ENCODE assay signal across 7 cellular contexts in genomic region chr18:48902023-48902855, GRCh38. TPM values are rescaled to one million over a fixed set of nuclear protein-coding genes. Genes with fewer than 3 reads are reported as not detected.
A peak's percentile ranks its signal among the peaks of the same experiment; 100 is the strongest.
DNase-seq lines count a peak whose midpoint lies in the region; ATAC-seq, FAIRE-seq and TF ChIP-seq lines count a peak whose summit lies in the region.

No MANE protein-coding gene starts in this region.

- peaks cover 3% of the 10 kb centered on the region for H3K9me3 ChIP-seq in osteoblast (ENCODE audit: low read depth, low read length)

- ATAC-seq in GM21576 (IDR thresholded peaks at IDR 0.05; ENCODE audit: unreplicated experiment): no peak

- DNase-seq in HTR-8/SVneo (ENCODE audit: insufficient read length, low spot score) (peak; percentile 74), RPMI7951 (ENCODE audit: low read depth) (peak; percentile 65), fibroblast of the aortic adventitia (ENCODE audit: low read depth) (peak; percentile 95), osteoblast (ENCODE audit: insufficient read length, low spot score, missing footprints) (peak; percentile 98), GM13976 (ENCODE audit: low spot score) (no peak), foreskin melanocyte (no peak)

- FAIRE-seq in HTR-8/SVneo (lab: Jason Lieb, UNC): peak; percentile 83

- H3K27me3 ChIP-seq in osteoblast (ENCODE audit: insufficient read depth, low read length): no peaks in the 10 kb centered on the region

- H3K79me2 ChIP-seq in osteoblast (ENCODE audit: insufficient read depth, low read length): no peaks in the 10 kb centered on the region

- TF ChIP-seq CTCF in fibroblast of the aortic adventitia (IDR thresholded peaks at IDR 0.05; ENCODE audit: insufficient read depth, low read length): no peak
- TF ChIP-seq CTCF in osteoblast (IDR thresholded peaks at IDR 0.05; ENCODE audit: extremely low read depth, low read depth, low read length): no peak
- TF ChIP-seq CTCF in GM13976 (IDR thresholded peaks at IDR 0.05; ENCODE audit: borderline replicate concordance, control extremely low read depth, extremely low read depth, insufficient read depth, missing control alignments): no peak

- in situ Hi-C loops in GM13976 (cut with MboI; ENCODE audit: low sequenced_read_pairs, unreplicated experiment): no loop called here

- H3K4me2 ChIP-seq in osteoblast (ENCODE audit: insufficient read depth, low read length): peak overlapping the region; percentile 67

- H3K27ac ChIP-seq in osteoblast (ENCODE audit: low read depth, low read length): peak overlapping the region; percentile 99

- no peak overlapping the region for H3K4me3 ChIP-seq in fibroblast of the aortic adventitia (ENCODE audit: low read depth, low read length)
- H3K4me3 ChIP-seq in osteoblast (ENCODE audit: insufficient read depth, low read length): peak overlapping the region; percentile 34

- H2AFZ ChIP-seq in osteoblast (ENCODE audit: low read length): peak overlapping the region; percentile 77

- no peaks in the 10 kb centered on the region for H4K20me1 ChIP-seq in osteoblast (ENCODE audit: insufficient read depth, low read length)

- H3K4me1 ChIP-seq in osteoblast (ENCODE audit: insufficient read depth, low read length): peaks cover 40% of the 10 kb centered on the region

- H3K36me3 ChIP-seq in osteoblast (ENCODE audit: insufficient read depth, low read length): no peaks in the 10 kb centered on the region

RNA-seq across cellular contexts. Expression of gene SMAD7, which starts 48.5 kb away (rescaled TPM):
- total RNA-seq in RPMI7951 (2014; rRNA removed; shearing (Covaris generic)): 8.8 and 9.0 TPM in 2 replicates
- total RNA-seq in fibroblast of the aortic adventitia (ENCODE audit: low replicate concordance): 10.5 and 27.2 TPM in 2 replicates
- 76.0 and 81.6 TPM in 2 replicates for total RNA-seq in osteoblast

Comparison
In these comparisons a context has a peak if more than half of its experiments do, and no peak if none do; other contexts are left out.
1. DNase-seq: peak in HTR-8/SVneo (single experiment), RPMI7951 (single experiment), fibroblast of the aortic adventitia (single experiment) and osteoblast (single experiment); none in GM13976 (single experiment) and foreskin melanocyte (single experiment).